ENCODE assay signal across 23 cellular contexts in the genomic region with DNA sequence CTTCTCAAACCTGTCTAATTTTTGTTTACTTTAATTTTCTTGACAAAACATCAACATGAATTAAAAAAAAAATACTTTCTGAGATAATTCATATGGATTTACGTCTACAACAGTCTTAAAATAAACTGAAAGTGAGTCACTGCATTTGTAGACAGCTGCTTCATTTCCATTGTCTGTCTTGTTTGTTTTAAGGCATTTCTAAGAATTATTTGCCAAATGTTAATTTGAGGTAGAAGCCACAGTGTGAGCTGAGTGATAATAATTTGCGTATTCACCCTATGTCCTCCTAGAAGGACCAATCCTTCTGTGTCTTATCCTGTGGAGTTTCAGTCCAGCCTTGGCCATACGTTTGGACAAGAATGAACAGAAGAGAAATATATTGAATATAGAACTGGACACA.
A peak's percentile ranks its signal among the peaks of the same experiment; 100 is the strongest.
DNase-seq lines count a peak whose midpoint lies in the region; ATAC-seq, FAIRE-seq and TF ChIP-seq lines count a peak whose summit lies in the region.
"Had no signal": no experiment of that assay in that cellular context is flagged by ENCODE, and none has a peak within 500 bp of the region (broad histone marks: within the 10 kb centered on the region; RNA-seq: fewer than 3 reads in every experiment).

No MANE protein-coding gene starts in this region.

- CTCF ChIA-PET in SK-N-SH (lab: Yijun Ruan, JAX) (no interaction called here), HepG2 (lab: Yijun Ruan, JAX; ENCODE audit: low intra/inter-chr PET ratio, low total read pairs) (no interaction called here)

- H3F3A ChIP-seq in SK-N-SH (replicated peaks; ENCODE audit: insufficient read depth) = no peaks in the 10 kb centered on the region

- H3K27me3 ChIP-seq in SK-N-SH (ENCODE audit: insufficient read depth) = no peaks in the 10 kb centered on the region; the same call in 1 of the 2 replicates
- H3K27me3 ChIP-seq in keratinocyte (ENCODE audit: control insufficient read depth, extremely low read depth, insufficient read depth, low read length) = no peaks in the 10 kb centered on the region
- no peaks in the 10 kb centered on the region for H3K27me3 ChIP-seq in HepG2 (ENCODE audit: control insufficient read depth in 1 of 2, insufficient read depth in 2 of 2, low read length in 2 of 2)

- TF ChIP-seq CTCF in SK-N-SH (IDR thresholded peaks at IDR 0.05) = no peak
- TF ChIP-seq CTCF in keratinocyte (optimal IDR thresholded peaks at IDR 0.05 in 1 of 3, IDR thresholded peaks at IDR 0.05 in 1 of 3, conservative IDR thresholded peaks at IDR 0.05 in 1 of 3; ENCODE audit: extremely low read depth in 1 of 3, insufficient read depth in 2 of 3, low read length in 3 of 3) = no peak
- TF ChIP-seq CTCF in HepG2 (CRISPR knock-in tag; IDR thresholded peaks at IDR 0.05) = no peak
- no peak for TF ChIP-seq CTCF in D721Med (IDR thresholded peaks at IDR 0.05; ENCODE audit: insufficient read depth, missing control alignments)

- H2AFZ ChIP-seq in SK-N-SH (ENCODE audit: low read depth) (no peak overlapping the region), keratinocyte (ENCODE audit: control insufficient read depth, low read length) (no peak overlapping the region), HepG2 (ENCODE audit: low read length) (no peak overlapping the region)

- H3K9ac ChIP-seq in SK-N-SH (no peak overlapping the region), keratinocyte (ENCODE audit: control insufficient read depth, extremely low read depth, insufficient read depth, low read length) (no peak overlapping the region), HepG2 (ENCODE audit: insufficient read depth, low read depth, low read length) (no peak overlapping the region)

- intact Hi-C loops in HepG2 (cut with micrococcal nuclease; ENCODE audit: unreplicated experiment) = no loop called here

- H3K4me1 ChIP-seq in SK-N-SH (ENCODE audit: control insufficient read depth in 1 of 2, insufficient read depth in 2 of 2, low read depth in 1 of 2, low read length in 1 of 2) (no peaks in the 10 kb centered on the region), keratinocyte (ENCODE audit: control insufficient read depth, extremely low read depth, insufficient read depth, low read length) (peaks cover 10% of the 10 kb centered on the region), HepG2 (ENCODE audit: insufficient read depth, low read length) (no peaks in the 10 kb centered on the region)

- no peak overlapping the region for H3K27ac ChIP-seq in SK-N-SH (ENCODE audit: low read depth in 2 of 2, low read length in 1 of 2)
- H3K27ac ChIP-seq in keratinocyte (ENCODE audit: control insufficient read depth, insufficient read depth, low read length) = no peak overlapping the region
- no peak overlapping the region for H3K27ac ChIP-seq in HepG2 (ENCODE audit: extremely low read length, insufficient read depth, low read length)
- H3K27ac ChIP-seq: C4-2B, RWPE1, SK-N-MC had no signal

- no peaks in the 10 kb centered on the region for H3K9me1 ChIP-seq in keratinocyte (ENCODE audit: control insufficient read depth, extremely low read depth, insufficient read depth, low read length)

- POLR2A ChIA-PET in SK-N-SH (lab: Yijun Ruan, JAX) (no interaction called here), HepG2 (lab: Yijun Ruan, JAX) (no interaction called here)

- H3K4me2 ChIP-seq in SK-N-SH (peak overlapping the region; percentile 29; the same call in 1 of the 2 replicates), keratinocyte (ENCODE audit: control insufficient read depth, extremely low read depth, insufficient read depth, low read depth, low read length) (peak overlapping the region; percentile 76), HepG2 (ENCODE audit: low read depth, low read length) (no peak overlapping the region)

- H3K79me2 ChIP-seq in SK-N-SH (ENCODE audit: insufficient read depth) (no peaks in the 10 kb centered on the region), keratinocyte (ENCODE audit: control insufficient read depth, insufficient read depth, low read length) (no peaks in the 10 kb centered on the region), HepG2 (ENCODE audit: insufficient read depth, low read length) (no peaks in the 10 kb centered on the region)

- H4K20me1 ChIP-seq in SK-N-SH (ENCODE audit: insufficient read depth) (no peaks in the 10 kb centered on the region), keratinocyte (ENCODE audit: control insufficient read depth, extremely low read depth, insufficient read depth, low read length) (no peaks in the 10 kb centered on the region), HepG2 (ENCODE audit: insufficient read depth, low read length) (no peaks in the 10 kb centered on the region)

- no peak for TF ChIP-seq RAD21 in SK-N-SH (IDR thresholded peaks at IDR 0.05; ENCODE audit: low read length)
- no peak for TF ChIP-seq RAD21 in HepG2 (CRISPR knock-in tag; IDR thresholded peaks at IDR 0.05)

- dilution Hi-C loops in keratinocyte (cut with MboI; ENCODE audit: extremely low pct_ligation_motif_present, low sequenced_read_pairs) = no loop called here

- BruUV-seq in HepG2 (replicated peaks; lab: Mats Ljungman, UMichigan) = no TSS peak

- no peak for ATAC-seq in SK-N-SH treated with all-trans-retinoic acid at 6 μM for 48 hours
- no peak for ATAC-seq in HepG2
- ATAC-seq: Panc1 had no signal

- DNase-seq in SK-N-SH (no peak), astrocyte of the hippocampus (ENCODE audit: low read depth, low spot score) (peak; percentile 22), keratinocyte (ENCODE audit: low read depth, low spot score) (no peak), urothelium cell line (ENCODE audit: low spot score) (peak; percentile 23), HepG2 (ENCODE audit: low spot score) (no peak), D721Med (ENCODE audit: insufficient read length, low spot score) (no peak)
- no peak for DNase-seq in activated effector memory CD4-positive, alpha-beta T cell treated with anti-CD3 and anti-CD28 coated beads, Interleukin-2, amount 50 U/mL, for 16 hours
- DNase-seq: CD8-positive, alpha-beta memory T cell; DND-41; Karpas-422; NCI-H1092; NCI-H1436 treated with DMSO at 0.1 percent for 48 hours; NCI-H187 treated with DMSO at 0.1 percent for 48 hours; NCI-H2171 treated with DMSO at 0.1 percent for 48 hours; NCI-H82; SHP77 treated with DMSO at 0.1 percent for 48 hours had no signal

- no peak for TF ChIP-seq POLR2A in HepG2 (IDR thresholded peaks at IDR 0.05; ENCODE audit: insufficient read depth in 1 of 2, low read depth in 2 of 2, low read length in 2 of 2)

- H3K36me3 ChIP-seq in SK-N-SH (replicated peaks in 1 of 2; ENCODE audit: control insufficient read depth in 1 of 2, insufficient read depth in 2 of 2, low read length in 1 of 2) (no peaks in the 10 kb centered on the region), keratinocyte (ENCODE audit: control insufficient read depth in 2 of 2, extremely low read depth in 1 of 2, insufficient read depth in 2 of 2, low read length in 2 of 2) (no peaks in the 10 kb centered on the region), HepG2 (replicated peaks in 1 of 2; ENCODE audit: control insufficient read depth in 1 of 2, insufficient read depth in 2 of 2, low read length in 2 of 2) (no peaks in the 10 kb centered on the region)

- 19% methylated on average over 3 of the region's 3 CpGs for WGBS in SK-N-SH (ENCODE audit: low lambda C conversion rate)
- 23% methylated on average over 3 of the region's 3 CpGs for WGBS in HepG2 (ENCODE audit: low lambda C conversion rate)

- H3K4me3 ChIP-seq in SK-N-SH (ENCODE audit: low read depth in 2 of 2, low read length in 1 of 2) = no peak overlapping the region
- H3K4me3 ChIP-seq in keratinocyte (ENCODE audit: control insufficient read depth in 2 of 3, extremely low read depth in 1 of 3, insufficient read depth in 2 of 3, low read depth in 1 of 3, low read length in 3 of 3) = no peak overlapping the region
- no peak overlapping the region for H3K4me3 ChIP-seq in HepG2 (replicated peaks in 1 of 3; ENCODE audit: insufficient read depth in 1 of 3, low read depth in 2 of 3, low read length in 3 of 3)
- H3K4me3 ChIP-seq: SK-N-MC had no signal

- H3K9me3 ChIP-seq in SK-N-SH (no peaks in the 10 kb centered on the region), keratinocyte (ENCODE audit: control insufficient read depth, low read depth, low read length) (no peaks in the 10 kb centered on the region), HepG2 (ENCODE audit: low read length) (no peaks in the 10 kb centered on the region)

- TF ChIP-seq EP300 in SK-N-SH (IDR thresholded peaks at IDR 0.05; ENCODE audit: borderline replicate concordance in 1 of 2, low read depth in 1 of 2, low read length in 1 of 2) (no peak), HepG2 (IDR thresholded peaks at IDR 0.05; ENCODE audit: low read depth in 2 of 2, low read length in 2 of 2) (no peak), HepG2 (CRISPR knock-in tag; IDR thresholded peaks at IDR 0.05; ENCODE audit: borderline replicate concordance) (no peak)

- H3K9me2 ChIP-seq in SK-N-SH = no peaks in the 10 kb centered on the region

- in situ Hi-C loops in HepG2 (cut with HindIII; ENCODE audit: extremely low pct_ligation_motif_present, low pct_unique_long_range_greater_than_20kb) = no loop called here

- FAIRE-seq in keratinocyte (lab: Jason Lieb, UNC) (peak; percentile 20), urothelium cell line (lab: Jason Lieb, UNC) (no peak), HepG2 (lab: Jason Lieb, UNC) (no peak), D721Med (lab: Jason Lieb, UNC) (no peak)
- FAIRE-seq: GM18507, H54 had no signal

TF ChIP-seq in SK-N-SH treated with all-trans-retinoic acid at 6 μM for 48 hours, 23 proteins besides CTCF, POLR2A, EP300 and RAD21 (continues in another document):
- TF ChIP-seq ZFP3 (CRISPR knock-in tag; IDR thresholded peaks at IDR 0.05) = no peak

TF ChIP-seq in HepG2, 621 proteins besides CTCF, POLR2A, EP300 and RAD21:
- TF ChIP-seq, protein P1, sequence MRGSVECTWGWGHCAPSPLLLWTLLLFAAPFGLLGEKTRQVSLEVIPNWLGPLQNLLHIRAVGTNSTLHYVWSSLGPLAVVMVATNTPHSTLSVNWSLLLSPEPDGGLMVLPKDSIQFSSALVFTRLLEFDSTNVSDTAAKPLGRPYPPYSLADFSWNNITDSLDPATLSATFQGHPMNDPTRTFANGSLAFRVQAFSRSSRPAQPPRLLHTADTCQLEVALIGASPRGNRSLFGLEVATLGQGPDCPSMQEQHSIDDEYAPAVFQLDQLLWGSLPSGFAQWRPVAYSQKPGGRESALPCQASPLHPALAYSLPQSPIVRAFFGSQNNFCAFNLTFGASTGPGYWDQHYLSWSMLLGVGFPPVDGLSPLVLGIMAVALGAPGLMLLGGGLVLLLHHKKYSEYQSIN (CRISPR knock-in tag; IDR thresholded peaks at IDR 0.05; ENCODE audit: borderline replicate concordance) = no peak
TF ChIP-seq in HepG2: peak in this region for 0.

Comparison
In these comparisons a context has a peak if more than half of its experiments do, and no peak if none do; other contexts are left out.
1. DNase-seq: peak in astrocyte of the hippocampus (single experiment) and urothelium cell line (single experiment); none in SK-N-SH (single experiment), keratinocyte (single experiment), activated effector memory CD4-positive, alpha-beta T cell treated with anti-CD3 and anti-CD28 coated beads, Interleukin-2, amount 50 U/mL, for 16 hours (single experiment), HepG2 (single experiment) and D721Med (single experiment).